17 cellular contexts compared by ENCODE assay signal in genomic region chr6:83536647-83537589, GRCh38. TPM values are rescaled to one million over a fixed set of nuclear protein-coding genes. Genes with fewer than 3 reads are reported as not detected.
"Had no signal": no experiment of that assay in that cellular context is flagged by ENCODE, and none has a peak within 500 bp of the region (broad histone marks: within the 10 kb centered on the region; RNA-seq: fewer than 3 reads in every experiment).

No MANE protein-coding gene starts in this region.

- H3K4me3 Mint-ChIP-seq: dendritic cell treated with granulocyte-macrophage colony-stimulating factor and Interleukin-4, amounts not matched to agents 40 ng/mL and 50 ng/mL, for 4 days; effector memory CD8-positive, alpha-beta T cell; naive B cell; neural crest cell had no signal

- H3K9me3 Mint-ChIP-seq: dendritic cell treated with granulocyte-macrophage colony-stimulating factor and Interleukin-4, amounts not matched to agents 40 ng/mL and 50 ng/mL, for 4 days; effector memory CD8-positive, alpha-beta T cell had no signal

- H3K4me1 ChIP-seq: esophagus muscularis mucosa, gastrocnemius medialis, heart right ventricle, right atrium auricular region, stomach, transverse colon had no signal

- H3K4me1 Mint-ChIP-seq: neural crest cell had no signal

- H3K36me3 Mint-ChIP-seq: naive B cell had no signal

- ATAC-seq: gastrocnemius medialis, heart right ventricle had no signal

- H3K4me3 ChIP-seq: esophagus muscularis mucosa, gastrocnemius medialis, heart right ventricle, ovary, right atrium auricular region, stomach, thoracic aorta, transverse colon had no signal

- H3K9me3 ChIP-seq: gastrocnemius medialis, ovary, right atrium auricular region, stomach, thoracic aorta, transverse colon had no signal

- H3K27ac Mint-ChIP-seq: dendritic cell treated with granulocyte-macrophage colony-stimulating factor and Interleukin-4, amounts not matched to agents 40 ng/mL and 50 ng/mL, for 4 days; effector memory CD8-positive, alpha-beta T cell; naive B cell had no signal

- H3K36me3 ChIP-seq: esophagus muscularis mucosa, gastrocnemius medialis, heart right ventricle, ovary, right atrium auricular region, stomach, thoracic aorta, transverse colon had no signal

- FAIRE-seq: islet of Langerhans, small intestine had no signal

- H3K27me3 ChIP-seq: esophagus muscularis mucosa, gastrocnemius medialis, heart right ventricle, ovary, right atrium auricular region, stomach had no signal

- H3K27ac ChIP-seq: epithelial cell of prostate, esophagus muscularis mucosa, gastrocnemius medialis, heart right ventricle, ovary, right atrium auricular region, stomach, transverse colon had no signal

- DNase-seq: gastrocnemius medialis; heart right ventricle; stimulated activated naive CD4-positive, alpha-beta T cell had no signal

RNA-seq across cellular contexts. Expression of gene PRSS35, which starts 24.6 kb away (rescaled TPM):
- total RNA-seq: lung microvascular endothelial cell, transverse colon had no signal
